ENCODE assay signal across 9 cellular contexts in the genomic region with DNA sequence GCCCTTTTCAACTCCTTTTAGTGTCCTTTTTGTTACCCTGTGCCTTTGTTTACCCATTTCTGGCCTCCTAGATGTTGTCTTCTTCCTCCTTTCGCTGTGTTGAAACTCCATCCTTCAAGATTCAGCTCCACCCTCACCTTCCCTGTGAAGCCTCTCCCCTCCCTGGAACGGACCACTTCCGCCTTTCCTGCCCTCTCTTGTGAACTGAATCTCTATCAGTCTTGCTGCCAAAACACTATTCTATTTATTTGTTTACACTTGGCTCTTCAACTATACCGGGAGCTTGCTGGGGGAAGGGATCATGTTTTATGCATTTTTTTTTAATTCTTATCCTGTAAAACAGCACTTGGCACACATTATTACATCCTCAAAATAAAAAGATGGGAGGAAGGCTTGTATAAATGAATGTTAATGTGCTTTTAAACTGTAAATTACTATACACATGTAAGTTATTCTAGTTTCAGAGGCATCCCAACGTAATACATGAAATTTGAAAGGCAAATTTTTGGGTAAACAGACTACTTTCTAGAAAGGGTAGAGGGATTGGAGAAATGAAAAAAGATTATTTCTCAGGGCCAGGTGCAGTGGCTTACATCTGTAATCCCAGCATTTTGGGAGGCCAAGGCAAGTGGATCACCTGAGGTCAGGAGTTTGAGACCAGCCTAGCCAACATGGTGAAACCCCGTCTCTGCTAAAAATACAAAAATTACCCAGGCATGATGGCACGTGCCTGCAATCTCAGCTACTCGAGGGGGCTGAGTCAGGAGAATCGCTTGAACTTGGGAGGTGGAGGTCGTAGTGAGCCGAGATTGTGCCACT.
DNase-seq lines count a peak whose midpoint lies in the region; ATAC-seq and TF ChIP-seq lines count a peak whose summit lies in the region.
"Had no signal": no experiment of that assay in that cellular context is flagged by ENCODE, and none has a peak within 500 bp of the region (broad histone marks: within the 10 kb centered on the region; RNA-seq: fewer than 3 reads in every experiment).

No MANE protein-coding gene starts in this region.

- peak overlapping the region; percentile 35 for H3K4me3 Mint-ChIP-seq in type B pancreatic cell
- H3K4me3 Mint-ChIP-seq in effector memory CD8-positive, alpha-beta T cell: no peak overlapping the region
- H3K4me3 Mint-ChIP-seq: T-helper 17 cell had no signal

- H3K27me3 Mint-ChIP-seq in type B pancreatic cell: no peaks in the 10 kb centered on the region
- peaks cover 0 to 9% of the 10 kb centered on the region in 2 donors for H3K27me3 Mint-ChIP-seq in effector memory CD8-positive, alpha-beta T cell
- H3K27me3 Mint-ChIP-seq: T-helper 17 cell had no signal

- TF ChIP-seq CTCF in type B pancreatic cell (conservative IDR thresholded peaks at IDR 0.05): no peak

- DNase-seq in NCI-H526 (lab: John Stamatoyannopoulos, UW): peak; percentile 77 to 85
- DNase-seq in type B pancreatic cell (ENCODE audit: extremely low spot score, unreplicated experiment): no peak
- DNase-seq in cerebellum (ENCODE audit: low spot score): no peak
- DNase-seq in activated naive CD4-positive, alpha-beta T cell treated with anti-CD3 and anti-CD28 coated beads, Interleukin-2, amount 50 U/mL, for 16 hours: no peak
- DNase-seq in effector memory CD8-positive, alpha-beta T cell: no peak
- DNase-seq: T-helper 17 cell had no signal

- peak overlapping the region; percentile 52 for H3K27ac Mint-ChIP-seq in type B pancreatic cell
- peak overlapping the region in 1 of 2 donors; percentile 3 for H3K27ac Mint-ChIP-seq in effector memory CD8-positive, alpha-beta T cell
- H3K27ac Mint-ChIP-seq: activated T-helper 2 cell treated with anti-CD3 and anti-CD28 coated beads, Interferon-gamma antibody, Interleukin-2, Interleukin-4, amounts not matched to agents 10 μg/mL and 5 μg/mL and 100 μg/mL, durations not matched to agents 14 hours and 24 hours and 36 hours; T-helper 17 cell had no signal

- peaks cover 48% of the 10 kb centered on the region for H3K4me1 Mint-ChIP-seq in type B pancreatic cell (ENCODE audit: unreplicated experiment)
- peaks cover 0 to 4% of the 10 kb centered on the region in 2 donors for H3K4me1 Mint-ChIP-seq in effector memory CD8-positive, alpha-beta T cell (ENCODE audit: low read depth in 2 of 2)

- H3K36me3 Mint-ChIP-seq in type B pancreatic cell: peaks cover 12% of the 10 kb centered on the region
- H3K36me3 Mint-ChIP-seq in effector memory CD8-positive, alpha-beta T cell (ENCODE audit: insufficient read depth): no peaks in the 10 kb centered on the region

- H3K9me3 Mint-ChIP-seq in type B pancreatic cell: no peaks in the 10 kb centered on the region
- H3K9me3 Mint-ChIP-seq in effector memory CD8-positive, alpha-beta T cell: no peaks in the 10 kb centered on the region
- H3K9me3 Mint-ChIP-seq: activated T-helper 2 cell treated with anti-CD3 and anti-CD28 coated beads, Interferon-gamma antibody, Interleukin-2, Interleukin-4, amounts not matched to agents 10 μg/mL and 5 μg/mL and 100 μg/mL, durations not matched to agents 14 hours and 24 hours and 36 hours had no signal

- ATAC-seq in GM19452 (IDR thresholded peaks at IDR 0.05; ENCODE audit: unreplicated experiment) (peak; percentile 24), HG02938 (IDR thresholded peaks at IDR 0.05; ENCODE audit: unreplicated experiment) (peak; percentile 40)
- no peak for ATAC-seq in effector memory CD8-positive, alpha-beta T cell (replicated peaks)

Comparison
In these comparisons a context has a peak if more than half of its experiments do, and no peak if none do; other contexts are left out.
1. DNase-seq: peak in NCI-H526 (2 of 2); none in type B pancreatic cell (single experiment), cerebellum (single experiment), activated naive CD4-positive, alpha-beta T cell treated with anti-CD3 and anti-CD28 coated beads, Interleukin-2, amount 50 U/mL, for 16 hours (single experiment) and effector memory CD8-positive, alpha-beta T cell (0 of 3).